20 cellular contexts compared by ENCODE assay signal in genomic region chr16:67708368-67708771, GRCh38. TPM values are rescaled to one million over a fixed set of nuclear protein-coding genes. Genes with fewer than 3 reads are reported as not detected.
DNase-seq lines count a peak whose midpoint lies in the region; ATAC-seq and TF ChIP-seq lines count a peak whose summit lies in the region.
"Had no signal": no experiment of that assay in that cellular context is flagged by ENCODE, and none has a peak within 500 bp of the region (broad histone marks: within the 10 kb centered on the region; RNA-seq: fewer than 3 reads in every experiment).

No MANE protein-coding gene starts in this region.

- H3K9me3 Mint-ChIP-seq in CD4-positive, alpha-beta memory T cell = no peaks in the 10 kb centered on the region
- H3K9me3 Mint-ChIP-seq in HFFc6 = no peaks in the 10 kb centered on the region
- H3K9me3 Mint-ChIP-seq: activated CD8-positive, alpha-beta T cell treated with anti-CD3 and anti-CD28 coated beads for 36 hours; natural killer cell treated with Interleukin-12 subunit alpha and Interleukin-12 subunit beta and Interleukin-15 and Interleukin-18, amount 100 ng/mL, for 72 hours had no signal

- no peak overlapping the region for H3K4me3 ChIP-seq in CD4-positive, alpha-beta memory T cell (ENCODE audit: low read length in 2 of 2)
- H3K4me3 ChIP-seq in mammary epithelial cell (replicated peaks in 1 of 3; ENCODE audit: insufficient read depth in 1 of 3, low read depth in 2 of 3, low read length in 3 of 3) = no peak overlapping the region
- no peak overlapping the region for H3K4me3 ChIP-seq in lower lobe of right lung
- H3K4me3 ChIP-seq: spleen had no signal

- no peaks in the 10 kb centered on the region for H3K27me3 Mint-ChIP-seq in CD4-positive, alpha-beta memory T cell
- no peaks in the 10 kb centered on the region for H3K27me3 Mint-ChIP-seq in HFFc6 (ENCODE audit: insufficient read depth)
- H3K27me3 Mint-ChIP-seq: activated CD8-positive, alpha-beta T cell treated with anti-CD3 and anti-CD28 coated beads for 36 hours; natural killer cell treated with Interleukin-12 subunit alpha and Interleukin-12 subunit beta and Interleukin-15 and Interleukin-18, amount 100 ng/mL, for 72 hours; progenitor cell of endocrine pancreas had no signal

- BruUV-seq in mammary epithelial cell (replicated peaks; lab: Mats Ljungman, UMichigan) = no TSS peak

- no peak for DNase-seq in CD4-positive, alpha-beta memory T cell
- peak; percentile 27 for DNase-seq in HFFc6
- DNase-seq in mammary epithelial cell = peak; percentile 29
- no peak for DNase-seq in lower lobe of right lung
- DNase-seq in stimulated activated CD4-positive, alpha-beta T cell treated with anti-CD3 and anti-CD28 coated beads, Interleukin-15, amount 100 ng/mL, for 24 hours = no peak
- no peak for DNase-seq in cerebellar nuclear complex (lab: John Stamatoyannopoulos, UW)
- no peak for DNase-seq in posterior vena cava (ENCODE audit: low spot score)
- no peak for DNase-seq in HT-29 (ENCODE audit: low spot score)
- DNase-seq: activated CD8-positive, alpha-beta T cell treated with anti-CD3 and anti-CD28 coated beads for 36 hours; activated naive CD4-positive, alpha-beta T cell treated with anti-CD3 and anti-CD28 coated beads, Interleukin-2, amount 50 U/mL, for 16 hours; activated T-cell treated with anti-CD3 and anti-CD28 coated beads, Interleukin-2, amount 50 U/mL, for 48 hours; effector memory CD4-positive, alpha-beta T cell; foreskin melanocyte; kidney; NCI-H1436 treated with DMSO at 0.1 percent for 48 hours; NCI-H82; T-helper 2 cell had no signal

- no peaks in the 10 kb centered on the region for H3K27me3 ChIP-seq in CD4-positive, alpha-beta memory T cell (ENCODE audit: insufficient read depth, low read length)
- H3K27me3 ChIP-seq in mammary epithelial cell (ENCODE audit: insufficient read depth, low read length) (no peaks in the 10 kb centered on the region), lower lobe of right lung (ENCODE audit: low read depth) (no peaks in the 10 kb centered on the region)
- H3K27me3 ChIP-seq: spleen had no signal

- no peak overlapping the region for H3K4me2 ChIP-seq in mammary epithelial cell (ENCODE audit: insufficient read depth, low read depth, low read length)

- no peak overlapping the region for H3K27ac ChIP-seq in CD4-positive, alpha-beta memory T cell (ENCODE audit: low read depth, low read length)
- H3K27ac ChIP-seq in mammary epithelial cell (ENCODE audit: insufficient read depth, low read depth, low read length) (no peak overlapping the region), lower lobe of right lung (no peak overlapping the region)

- in situ Hi-C loops in mammary epithelial cell (cut with MboI; ENCODE audit: low sequenced_read_pairs in 2 of 2) = no loop called here

- 51% methylated on average over 2 of the region's 2 CpGs for WGBS in mammary epithelial cell (ENCODE audit: low coverage, missing lambda C conversion rate)

- ATAC-seq in lower lobe of right lung = peak; percentile 37 to 55
- ATAC-seq: activated CD8-positive, alpha-beta T cell treated with anti-CD3 and anti-CD28 coated beads for 36 hours; natural killer cell treated with Interleukin-12 subunit alpha and Interleukin-12 subunit beta and Interleukin-15 and Interleukin-18, amount 100 ng/mL, for 72 hours had no signal

- H3K9me3 ChIP-seq in CD4-positive, alpha-beta memory T cell (ENCODE audit: control insufficient read depth in 1 of 2, low read length in 2 of 2) = no peaks in the 10 kb centered on the region
- H3K9me3 ChIP-seq in mammary epithelial cell (replicated peaks; ENCODE audit: insufficient read depth, low read length) (no peaks in the 10 kb centered on the region), lower lobe of right lung (no peaks in the 10 kb centered on the region)
- H3K9me3 ChIP-seq: spleen had no signal

- H3K79me2 ChIP-seq in mammary epithelial cell (ENCODE audit: insufficient read depth, low read length) = peaks cover 72% of the 10 kb centered on the region

- H2AFZ ChIP-seq in mammary epithelial cell (ENCODE audit: low read depth, low read length) = no peak overlapping the region

- TF ChIP-seq CTCF in HFFc6 (IDR thresholded peaks at IDR 0.05) = no peak
- TF ChIP-seq CTCF in mammary epithelial cell (conservative IDR thresholded peaks at IDR 0.05 in 1 of 2, IDR thresholded peaks at IDR 0.05 in 1 of 2; ENCODE audit: extremely low read depth in 1 of 2, insufficient read depth in 1 of 2, low read depth in 1 of 2, low read length in 2 of 2) = no peak
- no peak for TF ChIP-seq CTCF in lower lobe of right lung (IDR thresholded peaks at IDR 0.05)

- peak overlapping the region in 4 of 7 donors; percentile 30 to 68 (median 46) for H3K27ac Mint-ChIP-seq in CD4-positive, alpha-beta memory T cell
- peak overlapping the region; percentile 17; the same call in 1 of the 2 replicates for H3K27ac Mint-ChIP-seq in HFFc6
- H3K27ac Mint-ChIP-seq: activated CD8-positive, alpha-beta T cell treated with anti-CD3 and anti-CD28 coated beads for 36 hours; natural killer cell treated with Interleukin-12 subunit alpha and Interleukin-12 subunit beta and Interleukin-15 and Interleukin-18, amount 100 ng/mL, for 72 hours; progenitor cell of endocrine pancreas had no signal

- H3K4me3 Mint-ChIP-seq in CD4-positive, alpha-beta memory T cell = no peak overlapping the region
- H3K4me3 Mint-ChIP-seq in HFFc6 = no peak overlapping the region
- H3K4me3 Mint-ChIP-seq: activated CD8-positive, alpha-beta T cell treated with anti-CD3 and anti-CD28 coated beads for 36 hours; natural killer cell treated with Interleukin-12 subunit alpha and Interleukin-12 subunit beta and Interleukin-15 and Interleukin-18, amount 100 ng/mL, for 72 hours had no signal

- peaks cover 3% of the 10 kb centered on the region for H4K20me1 ChIP-seq in mammary epithelial cell (ENCODE audit: insufficient read depth, low read length)

- H3K36me3 ChIP-seq in CD4-positive, alpha-beta memory T cell (ENCODE audit: insufficient read depth, low read length) = no peaks in the 10 kb centered on the region
- H3K36me3 ChIP-seq in mammary epithelial cell (ENCODE audit: insufficient read depth, low read length) (no peaks in the 10 kb centered on the region), lower lobe of right lung (no peaks in the 10 kb centered on the region)

- peaks cover 6 to 8% of the 10 kb centered on the region in 2 donors for H3K36me3 Mint-ChIP-seq in CD4-positive, alpha-beta memory T cell
- no peaks in the 10 kb centered on the region for H3K36me3 Mint-ChIP-seq in HFFc6 (ENCODE audit: low read depth)
- H3K36me3 Mint-ChIP-seq: natural killer cell treated with Interleukin-12 subunit alpha and Interleukin-12 subunit beta and Interleukin-15 and Interleukin-18, amount 100 ng/mL, for 72 hours had no signal

- peaks cover 11% of the 10 kb centered on the region for H3K4me1 ChIP-seq in CD4-positive, alpha-beta memory T cell (ENCODE audit: insufficient read depth, low read length)
- peaks cover 8% of the 10 kb centered on the region for H3K4me1 ChIP-seq in mammary epithelial cell (ENCODE audit: insufficient read depth, low read length)
- no peaks in the 10 kb centered on the region for H3K4me1 ChIP-seq in lower lobe of right lung

- dilution Hi-C loops in mammary epithelial cell (cut with HindIII; ENCODE audit: low sequenced_read_pairs) = no loop called here

- H3K9ac ChIP-seq in mammary epithelial cell (ENCODE audit: insufficient read depth, low read length) = no peak overlapping the region

- CTCF ChIA-PET in CD4-positive, alpha-beta memory T cell (lab: Charles Lee; ENCODE audit: partially characterized antibody) = no interaction called here
- CTCF ChIA-PET in mammary epithelial cell (lab: Charles Lee; ENCODE audit: low non-redundant PET) = no interaction called here

- H3K4me1 Mint-ChIP-seq in CD4-positive, alpha-beta memory T cell = peaks cover 20 to 41% (median 33%) of the 10 kb centered on the region in 4 donors
- peaks cover 15% of the 10 kb centered on the region for H3K4me1 Mint-ChIP-seq in HFFc6 (ENCODE audit: low read depth)

- intact Hi-C loops in CD4-positive, alpha-beta memory T cell (cut with micrococcal nuclease) = no loop called here
- intact Hi-C loops in mammary epithelial cell (cut with micrococcal nuclease) (no loop called here), lower lobe of right lung (cut with DNase I) (no loop called here), posterior vena cava (cut with DNase I) (no loop called here)

- POLR2A ChIA-PET in CD4-positive, alpha-beta memory T cell (lab: Charles Lee; ENCODE audit: partially characterized antibody) = interaction anchor here (1.6 kb wide), 1 partner anchor 11 kb away, joined by 7 read pairs; the partner anchor contains the start of gene GFOD2

RNA-seq across cellular contexts. Expression of gene GFOD2, which starts 10.7 kb away (rescaled TPM):
- 10 to 100 TPM; 18.0 to 19.8 TPM for total RNA-seq in CD4-positive, alpha-beta memory T cell
- polyA plus RNA-seq in CD4-positive, alpha-beta memory T cell = 10 to 100 TPM; 10.8 to 19.2 TPM
- total RNA-seq in HFFc6 (2021; fragmentation: NEBNext Ultra II Directional; extraction: Animal tissue kit (Norgen Biotek cat#: 25700)) = 10 to 100 TPM; 14.4 to 19.4 (median 16.9) TPM
- total RNA-seq in mammary epithelial cell = 10 to 100 TPM; 16.6 to 17.7 TPM
- polyA plus RNA-seq in mammary epithelial cell = 15.0 TPM
- polyA minus RNA-seq in mammary epithelial cell = 3.0 TPM
- total RNA-seq in lower lobe of right lung = 18.9 TPM
- 10 to 100 TPM; 14.2 to 14.5 TPM for total RNA-seq in posterior vena cava
- 16.8 and 19.7 TPM in 2 replicates for total RNA-seq in HT-29 (2014; rRNA removed; shearing (Covaris generic))

RNA-seq across cellular contexts. Expression of gene C16orf86, which starts 41.8 kb away (rescaled TPM):
- 1 to 10 TPM; 2.9 to 3.6 TPM for total RNA-seq in CD4-positive, alpha-beta memory T cell
- 1 to 10 TPM; 4.1 TPM for polyA plus RNA-seq in CD4-positive, alpha-beta memory T cell
- total RNA-seq in HFFc6 (2021; fragmentation: NEBNext Ultra II Directional; extraction: Animal tissue kit (Norgen Biotek cat#: 25700)) = 1 to 10 TPM; 1.0 to 1.9 (median 1.6) TPM
- 1 to 10 TPM in 1 of 2 donors, under 1 TPM in 1; 0.75 to 1.7 TPM for total RNA-seq in mammary epithelial cell
- 0.80 TPM for polyA plus RNA-seq in mammary epithelial cell
- polyA minus RNA-seq in mammary epithelial cell = 0.62 TPM
- 5.3 TPM for total RNA-seq in lower lobe of right lung
- total RNA-seq in posterior vena cava = 1 to 10 TPM; 2.7 to 4.8 TPM
- 0.38 and 0.99 TPM in 2 replicates for total RNA-seq in HT-29 (2014; rRNA removed; shearing (Covaris generic))

RNA-seq across cellular contexts. Expression of gene ENKD1, which starts 41.8 kb away (rescaled TPM):
- total RNA-seq in CD4-positive, alpha-beta memory T cell = 1 to 10 TPM; 6.7 to 7.7 TPM
- 1 to 10 TPM; 1.1 to 2.4 TPM for polyA plus RNA-seq in CD4-positive, alpha-beta memory T cell
- 10 to 100 TPM in 1 of 6 experiments, 1 to 10 TPM in 5; 7.4 to 10.8 (median 8.9) TPM for total RNA-seq in HFFc6 (2021; fragmentation: NEBNext Ultra II Directional; extraction: Animal tissue kit (Norgen Biotek cat#: 25700))
- total RNA-seq in mammary epithelial cell (10 to 100 TPM in 1 of 2 donors, 1 to 10 TPM in 1; 6.2 to 13.4 TPM), lower lobe of right lung (19.4 TPM), posterior vena cava (10 to 100 TPM; 12.2 to 12.6 TPM)
- 9.3 TPM for polyA plus RNA-seq in mammary epithelial cell
- 0.98 TPM for polyA minus RNA-seq in mammary epithelial cell
- total RNA-seq in HT-29 (2014; rRNA removed; shearing (Covaris generic)) = 52.6 and 58.8 TPM in 2 replicates

RNA-seq across cellular contexts. Expression of gene PARD6A, which starts 47.6 kb away (rescaled TPM):
- total RNA-seq in CD4-positive, alpha-beta memory T cell = 1 to 10 TPM; 7.4 to 8.8 TPM
- polyA plus RNA-seq in CD4-positive, alpha-beta memory T cell = 10 to 100 TPM; 17.8 to 26.5 TPM
- total RNA-seq in HFFc6 (2021; fragmentation: NEBNext Ultra II Directional; extraction: Animal tissue kit (Norgen Biotek cat#: 25700)) = 1 to 10 TPM in 1 of 6 experiments, under 1 TPM in 5; 0.55 to 1.1 (median 0.86) TPM
- total RNA-seq in mammary epithelial cell (under 1 TPM; 0.40 to 0.67 TPM), lower lobe of right lung (5.5 TPM), posterior vena cava (1 to 10 TPM; 2.9 to 4.6 TPM)
- 0.59 TPM for polyA plus RNA-seq in mammary epithelial cell
- polyA minus RNA-seq in mammary epithelial cell = 4.5 TPM
- total RNA-seq in HT-29 (2014; rRNA removed; shearing (Covaris generic)) = 24.9 and 38.1 TPM in 2 replicates

RNA-seq across cellular contexts. Expression of gene ACD, which starts 48.3 kb away (rescaled TPM):
- 10 to 100 TPM; 49.6 to 50.6 TPM for total RNA-seq in CD4-positive, alpha-beta memory T cell
- polyA plus RNA-seq in CD4-positive, alpha-beta memory T cell = 10 to 100 TPM; 33.3 to 48.5 TPM
- 10 to 100 TPM; 18.0 to 25.8 (median 23.9) TPM for total RNA-seq in HFFc6 (2021; fragmentation: NEBNext Ultra II Directional; extraction: Animal tissue kit (Norgen Biotek cat#: 25700))
- total RNA-seq in mammary epithelial cell = 10 to 100 TPM; 15.5 to 39.8 TPM
- 34.5 TPM for polyA plus RNA-seq in mammary epithelial cell
- 53.2 TPM for polyA minus RNA-seq in mammary epithelial cell
- 16.6 TPM for total RNA-seq in lower lobe of right lung
- total RNA-seq in posterior vena cava = 10 to 100 TPM; 13.3 to 16.0 TPM
- 79.6 and 82.2 TPM in 2 replicates for total RNA-seq in HT-29 (2014; rRNA removed; shearing (Covaris generic))

Comparison
In these comparisons a context has a peak if more than half of its experiments do, and no peak if none do; other contexts are left out.
1. DNase-seq: peak in HFFc6 (single experiment) and mammary epithelial cell (single experiment); none in CD4-positive, alpha-beta memory T cell (0 of 5), lower lobe of right lung (single experiment), stimulated activated CD4-positive, alpha-beta T cell treated with anti-CD3 and anti-CD28 coated beads, Interleukin-15, amount 100 ng/mL, for 24 hours (single experiment), cerebellar nuclear complex (0 of 2), posterior vena cava (single experiment) and HT-29 (single experiment).